ENCODE assay signal across 8 cellular contexts in genomic region chr3:139329364-139329850, GRCh38. TPM values are rescaled to one million over a fixed set of nuclear protein-coding genes. Genes with fewer than 3 reads are reported as not detected.
DNase-seq lines count a peak whose midpoint lies in the region; ATAC-seq and TF ChIP-seq lines count a peak whose summit lies in the region.

No MANE protein-coding gene starts in this region.

- H3K27ac Mint-ChIP-seq in Caco-2 (ENCODE audit: unreplicated experiment): no peak overlapping the region
- H3K27ac Mint-ChIP-seq in activated CD8-positive, alpha-beta T cell treated with anti-CD3 and anti-CD28 coated beads, Interleukin-2, amount 10 ng/mL, durations not matched to agents 7 days and 5 days: no peak overlapping the region

- no peaks in the 10 kb centered on the region; the same call in 1 of the 2 replicates for H3K27me3 ChIP-seq in Caco-2 (replicated peaks; ENCODE audit: control insufficient read depth, insufficient read depth, low read length)
- peaks cover 3% of the 10 kb centered on the region for H3K27me3 ChIP-seq in effector memory CD4-positive, alpha-beta T cell (replicated peaks; ENCODE audit: control insufficient read depth, insufficient read depth, low read length, poor library complexity, severe bottlenecking)

- H3K9me3 Mint-ChIP-seq in Caco-2 (ENCODE audit: unreplicated experiment): no peaks in the 10 kb centered on the region
- no peaks in the 10 kb centered on the region for H3K9me3 Mint-ChIP-seq in activated CD8-positive, alpha-beta T cell treated with anti-CD3 and anti-CD28 coated beads, Interleukin-2, amount 10 ng/mL, durations not matched to agents 7 days and 5 days (ENCODE audit: insufficient read depth)

- POLR2A ChIA-PET in Caco-2 (lab: Charles Lee): no interaction called here
- POLR2A ChIA-PET in activated CD8-positive, alpha-beta T cell treated with anti-CD3 and anti-CD28 coated beads, Interleukin-2, amount 10 ng/mL, durations not matched to agents 7 days and 5 days (lab: Charles Lee): no interaction called here

- no peaks in the 10 kb centered on the region for H3K9me3 ChIP-seq in Caco-2
- no peaks in the 10 kb centered on the region for H3K9me3 ChIP-seq in effector memory CD4-positive, alpha-beta T cell (ENCODE audit: control insufficient read depth, low read length)

- H3K36me3 Mint-ChIP-seq in Caco-2 (ENCODE audit: insufficient read depth, unreplicated experiment): no peaks in the 10 kb centered on the region
- no peaks in the 10 kb centered on the region for H3K36me3 Mint-ChIP-seq in activated CD8-positive, alpha-beta T cell treated with anti-CD3 and anti-CD28 coated beads, Interleukin-2, amount 10 ng/mL, durations not matched to agents 7 days and 5 days (ENCODE audit: low read depth)

- H3K4me3 ChIP-seq in Caco-2 (ENCODE audit: low read depth, low read length): peak overlapping the region; percentile 19
- peak overlapping the region; percentile 30 for H3K4me3 ChIP-seq in effector memory CD4-positive, alpha-beta T cell (ENCODE audit: insufficient read depth, low read depth, low read length, poor library complexity, severe bottlenecking)

- BruUV-seq in Caco-2 (replicated peaks; lab: Mats Ljungman, UMichigan): no TSS peak

- no peak overlapping the region for H3K27ac ChIP-seq in effector memory CD4-positive, alpha-beta T cell (ENCODE audit: insufficient read depth, low read length, poor library complexity, severe bottlenecking)

- ATAC-seq in GM19468 (IDR thresholded peaks at IDR 0.05; ENCODE audit: extremely low read depth, unreplicated experiment): peak; percentile 92
- ATAC-seq in HG03575 (IDR thresholded peaks at IDR 0.05; ENCODE audit: extremely low read depth, insufficient number of reproducible peaks, low FRiP score, unreplicated experiment): peak; percentile 71
- ATAC-seq in activated CD8-positive, alpha-beta T cell treated with anti-CD3 and anti-CD28 coated beads, Interleukin-2, amount 10 ng/mL, durations not matched to agents 7 days and 5 days: peak; percentile 99

- CTCF ChIA-PET in Caco-2 (lab: Charles Lee): interaction anchor here (0.6 to 1.3 kb wide), 12 partner anchors 15 to 466 kb away, joined by 3 to 42 read pairs (median 5); partner anchors contain the start of gene MRPS22
- CTCF ChIA-PET in activated CD8-positive, alpha-beta T cell treated with anti-CD3 and anti-CD28 coated beads, Interleukin-2, amount 10 ng/mL, durations not matched to agents 7 days and 5 days (lab: Charles Lee): interaction anchor here (0.6 to 4.4 kb wide), 18 partner anchors 9 to 614 kb away, joined by 3 to 55 read pairs (median 4); partner anchors contain the start of genes FOXL2 and FOXL2NB

- intact Hi-C loops in Caco-2 (cut with micrococcal nuclease; ENCODE audit: unreplicated experiment): loop anchor here (1.0 to 5.0 kb wide), 4 partner anchors 31 to 388 kb away; no protein-coding TSS in a partner anchor

- peaks cover 12% of the 10 kb centered on the region for H3K27me3 Mint-ChIP-seq in Caco-2 (ENCODE audit: insufficient read depth, unreplicated experiment)
- H3K27me3 Mint-ChIP-seq in activated CD8-positive, alpha-beta T cell treated with anti-CD3 and anti-CD28 coated beads, Interleukin-2, amount 10 ng/mL, durations not matched to agents 7 days and 5 days (ENCODE audit: low read depth): peaks cover 7% of the 10 kb centered on the region

- H3K36me3 ChIP-seq in Caco-2 (ENCODE audit: control insufficient read depth, insufficient read depth, low read length): no peaks in the 10 kb centered on the region
- no peaks in the 10 kb centered on the region for H3K36me3 ChIP-seq in effector memory CD4-positive, alpha-beta T cell (ENCODE audit: control insufficient read depth, insufficient read depth, low read length)

- peak; percentile 97 to 99 for TF ChIP-seq CTCF in Caco-2 (IDR thresholded peaks at IDR 0.05; ENCODE audit: insufficient read depth in 1 of 2, low read depth in 1 of 2, low read length in 1 of 2, severe bottlenecking in 1 of 2, unreplicated experiment in 1 of 2)

- H3K4me1 ChIP-seq in Caco-2: no peaks in the 10 kb centered on the region; the same call in 1 of the 2 replicates
- peaks cover 8% of the 10 kb centered on the region for H3K4me1 ChIP-seq in effector memory CD4-positive, alpha-beta T cell (ENCODE audit: control insufficient read depth, insufficient read depth, low read length, poor library complexity, severe bottlenecking)

- peak overlapping the region; percentile 46 for H3K4me3 Mint-ChIP-seq in Caco-2 (ENCODE audit: unreplicated experiment)
- peak overlapping the region; percentile 51 for H3K4me3 Mint-ChIP-seq in activated CD8-positive, alpha-beta T cell treated with anti-CD3 and anti-CD28 coated beads, Interleukin-2, amount 10 ng/mL, durations not matched to agents 7 days and 5 days

- no peaks in the 10 kb centered on the region for H3K4me1 Mint-ChIP-seq in Caco-2 (ENCODE audit: low read depth, unreplicated experiment)
- H3K4me1 Mint-ChIP-seq in activated CD8-positive, alpha-beta T cell treated with anti-CD3 and anti-CD28 coated beads, Interleukin-2, amount 10 ng/mL, durations not matched to agents 7 days and 5 days (ENCODE audit: low read depth): peaks cover 20% of the 10 kb centered on the region

- DNase-seq in Caco-2: peak; percentile 88 to 95
- peak; percentile 60 for DNase-seq in NCI-H82 treated with DMSO at 0.1 percent for 48 hours (lab: John Stamatoyannopoulos, UW; ENCODE audit: unreplicated experiment)
- DNase-seq in activated CD8-positive, alpha-beta T cell treated with anti-CD3 and anti-CD28 coated beads, Interleukin-2, amount 10 ng/mL, durations not matched to agents 7 days and 5 days: peak; percentile 92
- peak; percentile 65 to 79 (median 69) for DNase-seq in effector memory CD4-positive, alpha-beta T cell
- peak; percentile 97 for DNase-seq in mesenteric fat pad (ENCODE audit: low spot score)
- DNase-seq in stimulated activated CD8-positive, alpha-beta memory T cell treated with anti-CD3 and anti-CD28 coated beads, Interleukin-2, amount 100 ng/mL, for 48 hours (ENCODE audit: low read depth in 2 of 2): peak; percentile 82 to 87

RNA-seq across cellular contexts. Expression of gene MRPS22, which starts 14.4 kb away (rescaled TPM):
- total RNA-seq in Caco-2 (2022) (58.2 and 63.9 TPM in 2 replicates), mesenteric fat pad (37.6 TPM)
- total RNA-seq in activated CD8-positive, alpha-beta T cell treated with anti-CD3 and anti-CD28 coated beads, Interleukin-2, amount 10 ng/mL, durations not matched to agents 7 days and 5 days: 10 to 100 TPM; 39.7 to 41.1 TPM
